Comparison of ENCODE assay signal across 21 cellular contexts in the genomic region with DNA sequence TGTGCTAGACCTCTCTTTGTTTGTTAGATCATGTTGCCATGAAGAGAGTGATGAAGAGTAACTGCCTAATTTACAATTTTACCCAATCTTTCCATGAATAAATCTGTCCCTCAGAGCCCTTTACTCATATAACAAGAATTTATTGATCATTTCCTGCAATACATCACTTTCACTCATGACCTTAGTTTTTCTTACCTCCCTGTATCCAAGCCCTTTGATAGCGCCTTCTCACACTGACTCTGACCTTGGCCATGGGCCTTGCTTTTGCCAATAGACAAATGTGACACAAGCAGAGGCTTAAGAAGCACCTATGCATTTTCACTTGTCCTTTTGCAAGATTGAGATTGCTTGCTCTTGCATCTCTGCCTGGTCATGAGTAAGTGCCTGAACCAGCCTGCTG.
"Had no signal": no experiment of that assay in that cellular context is flagged by ENCODE, and none has a peak within 500 bp of the region (broad histone marks: within the 10 kb centered on the region; RNA-seq: fewer than 3 reads in every experiment).

No MANE protein-coding gene starts in this region.

- H3K27ac ChIP-seq: gastroesophageal sphincter, hepatocyte, parathyroid adenoma, right atrium auricular region, testis, transverse colon had no signal

- H3K9me3 ChIP-seq: gastroesophageal sphincter, right atrium auricular region, testis, transverse colon had no signal

- H3K4me1 ChIP-seq: gastroesophageal sphincter, parathyroid adenoma, right atrium auricular region, testis, transverse colon had no signal

- H3K27me3 ChIP-seq: gastroesophageal sphincter, hepatocyte, right atrium auricular region, testis, transverse colon had no signal

- H3K4me3 ChIP-seq: gastroesophageal sphincter, hepatocyte, right atrium auricular region, testis, transverse colon had no signal

- H3K79me2 ChIP-seq: hepatocyte, parathyroid adenoma had no signal

- DNase-seq: activated CD8-positive, alpha-beta memory T cell treated with anti-CD3 and anti-CD28 coated beads, Interleukin-2, amount 10 ng/mL, durations not matched to agents 7 days and 5 days; activated CD8-positive, alpha-beta T cell treated with anti-CD3 and anti-CD28 coated beads, Interleukin-2, amount 10 ng/mL, durations not matched to agents 7 days and 5 days; activated naive CD4-positive, alpha-beta T cell; activated T-cell treated with anti-CD3 and anti-CD28 coated beads, Interleukin-2, amount 50 U/mL, for 48 hours; endodermal cell; islet precursor cell; left ventricle myocardium superior; naive thymus-derived CD4-positive, alpha-beta T cell; stimulated activated CD4-positive, alpha-beta T cell treated with anti-CD3 and anti-CD28 coated beads, Interleukin-2, amount 100 ng/mL, for 48 hours; stimulated activated naive CD4-positive, alpha-beta T cell treated with Interleukin-2 at 50 U/mL for 16 hours; T-helper 17 cell; T1000; testis; transverse colon had no signal

- H2AFZ ChIP-seq: hepatocyte, parathyroid adenoma had no signal

- ATAC-seq: activated CD8-positive, alpha-beta memory T cell treated with anti-CD3 and anti-CD28 coated beads, Interleukin-2, amount 10 ng/mL, durations not matched to agents 7 days and 5 days; activated CD8-positive, alpha-beta T cell treated with anti-CD3 and anti-CD28 coated beads, Interleukin-2, amount 10 ng/mL, durations not matched to agents 7 days and 5 days; activated naive CD4-positive, alpha-beta T cell treated with anti-CD3 and anti-CD28 coated beads, Interleukin-2, amount 50 U/mL, for 72 hours; esophagus mucosa; gastroesophageal sphincter; left ventricle myocardium superior; naive thymus-derived CD4-positive, alpha-beta T cell; T-helper 17 cell; WTC11 had no signal

- H3K36me3 ChIP-seq: gastroesophageal sphincter, right atrium auricular region, transverse colon had no signal
